In the genomic region with DNA sequence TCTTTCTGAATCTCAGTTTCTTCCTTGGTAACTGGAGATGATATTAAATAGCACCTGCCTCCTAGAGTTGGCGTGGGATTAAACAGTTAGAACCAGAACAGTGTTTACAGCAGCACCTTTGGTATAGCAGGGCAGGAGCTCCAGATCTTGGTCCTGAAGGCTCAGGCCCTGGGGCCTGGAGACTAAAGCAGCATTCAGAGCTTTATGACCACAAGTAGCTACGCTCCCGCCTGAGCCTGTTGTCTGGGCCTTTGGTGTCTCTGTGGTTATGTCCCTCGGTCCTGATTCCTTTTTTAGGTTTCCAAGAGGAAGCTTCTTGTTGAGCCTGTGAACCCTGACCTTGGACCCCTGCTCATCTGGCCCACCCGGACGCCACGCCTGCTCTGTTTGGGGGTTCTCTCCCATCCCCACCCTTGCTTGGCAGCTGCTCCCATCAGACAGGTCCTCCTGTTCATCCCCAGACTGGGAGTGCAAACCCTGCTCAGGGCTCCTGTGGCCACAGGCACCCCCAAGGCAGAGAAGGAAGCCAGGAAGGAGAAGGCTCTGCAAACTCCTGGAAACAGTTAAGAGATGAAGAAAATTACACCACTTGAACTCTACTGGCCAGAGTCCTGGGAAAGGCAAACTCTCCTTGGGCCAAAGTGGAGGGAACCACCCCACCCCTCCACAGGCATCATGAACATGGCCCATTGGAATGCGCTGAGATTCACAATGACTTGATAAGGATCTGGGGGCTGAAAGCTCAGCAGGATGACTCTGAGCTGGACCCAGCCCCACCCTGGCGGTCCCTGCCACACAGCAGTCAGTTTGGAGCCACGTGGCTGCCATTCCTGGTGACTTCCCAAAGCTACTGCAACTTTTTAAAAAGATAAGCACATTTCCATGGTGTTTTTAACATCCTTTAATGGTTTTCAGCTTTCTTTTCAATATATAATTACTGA, we compare ENCODE assay signal across 16 cellular contexts. TPM values are rescaled to one million over a fixed set of nuclear protein-coding genes. Genes with fewer than 3 reads are reported as not detected.
DNase-seq lines count a peak whose midpoint lies in the region; ATAC-seq and TF ChIP-seq lines count a peak whose summit lies in the region.
"Had no signal": no experiment of that assay in that cellular context is flagged by ENCODE, and none has a peak within 500 bp of the region (broad histone marks: within the 10 kb centered on the region; RNA-seq: fewer than 3 reads in every experiment).

No MANE protein-coding gene starts in this region.

- peak overlapping the region; percentile 59; the same call in 1 of the 2 replicates for H3K4me2 ChIP-seq in SK-N-SH
- H3K4me2 ChIP-seq: KMS-11 had no signal

- H3K9me3 ChIP-seq in SK-N-SH: no peaks in the 10 kb centered on the region
- no peaks in the 10 kb centered on the region for H3K9me3 ChIP-seq in vagina
- H3K9me3 ChIP-seq: heart left ventricle had no signal

- H3K9ac ChIP-seq in SK-N-SH: no peak overlapping the region
- H3K9ac ChIP-seq: KMS-11 had no signal

- intact Hi-C loops in vagina (cut with DNase I): loop anchor here (5.0 to 10.0 kb wide), 2 partner anchors 476 to 1184 kb away; a partner anchor contains a TSS
- intact Hi-C loops in natural killer cell (cut with micrococcal nuclease): no loop called here

- DNase-seq in SK-N-SH: no peak
- peak; percentile 59 for DNase-seq in amniotic epithelial cell (ENCODE audit: low read depth)
- peak; percentile 89 for DNase-seq in islet precursor cell
- peak; percentile 84 to 92 for DNase-seq in vagina (ENCODE audit: extremely low spot score in 2 of 2)
- DNase-seq in natural killer cell: no peak
- DNase-seq: activated naive CD4-positive, alpha-beta T cell; DND-41; SHP77 treated with DMSO at 0.1 percent for 48 hours had no signal

- H3F3A ChIP-seq in SK-N-SH (replicated peaks; ENCODE audit: insufficient read depth): peaks cover 3% of the 10 kb centered on the region

- no peak for TF ChIP-seq CTCF in SK-N-SH (IDR thresholded peaks at IDR 0.05)
- no peak for TF ChIP-seq CTCF in vagina (IDR thresholded peaks at IDR 0.05)
- TF ChIP-seq CTCF in natural killer cell (IDR thresholded peaks at IDR 0.05): no peak

- CTCF ChIA-PET in SK-N-SH (lab: Yijun Ruan, JAX): interaction anchor here (0.5 to 2.3 kb wide), 5 partner anchors 9 to 1190 kb away, joined by 3 to 8 read pairs (median 3); no protein-coding TSS in a partner anchor

- H3K4me1 ChIP-seq in SK-N-SH (ENCODE audit: control insufficient read depth in 1 of 2, insufficient read depth in 2 of 2, low read depth in 1 of 2, low read length in 1 of 2): peaks cover 12 to 19% of the 10 kb centered on the region in 2 experiments; a peak in 3 of 4 replicates
- H3K4me1 ChIP-seq in vagina: peaks cover 27% of the 10 kb centered on the region

- no peak overlapping the region for H3K27ac Mint-ChIP-seq in natural killer cell

- H3K27me3 Mint-ChIP-seq in natural killer cell (ENCODE audit: low read depth in 2 of 2): peaks cover 31 to 43% of the 10 kb centered on the region in 2 donors

- no peak overlapping the region for H3K4me3 ChIP-seq in SK-N-SH (ENCODE audit: low read depth in 2 of 2, low read length in 1 of 2)
- H3K4me3 ChIP-seq in vagina: no peak overlapping the region
- H3K4me3 ChIP-seq: heart left ventricle had no signal

- H3K9me3 Mint-ChIP-seq in natural killer cell: no peaks in the 10 kb centered on the region

- peaks cover 16% of the 10 kb centered on the region in 2 donors for H3K4me1 Mint-ChIP-seq in natural killer cell

- no peaks in the 10 kb centered on the region for H4K20me1 ChIP-seq in SK-N-SH (ENCODE audit: insufficient read depth)

- H3K27ac ChIP-seq in SK-N-SH (ENCODE audit: low read depth in 2 of 2, low read length in 1 of 2): peak overlapping the region in 1 of 2 experiments; percentile 66; a peak in 2 of 4 replicates
- H3K27ac ChIP-seq in vagina: peak overlapping the region; percentile 60
- H3K27ac ChIP-seq: 22Rv1, heart left ventricle, KMS-11 had no signal

- H3K79me2 ChIP-seq in SK-N-SH (ENCODE audit: insufficient read depth): no peaks in the 10 kb centered on the region

- no peak for TF ChIP-seq RAD21 in SK-N-SH (IDR thresholded peaks at IDR 0.05; ENCODE audit: low read length)

- H3K9me2 ChIP-seq in SK-N-SH: no peaks in the 10 kb centered on the region

- WGBS in SK-N-SH (ENCODE audit: low lambda C conversion rate): 48% methylated on average over 10 of the region's 10 CpGs

- H3K36me3 ChIP-seq in SK-N-SH (replicated peaks in 1 of 2; ENCODE audit: control insufficient read depth in 1 of 2, insufficient read depth in 2 of 2, low read length in 1 of 2) (no peaks in the 10 kb centered on the region), vagina (no peaks in the 10 kb centered on the region)
- H3K36me3 ChIP-seq: heart left ventricle had no signal

- ATAC-seq in SK-N-SH treated with all-trans-retinoic acid at 6 μM for 48 hours (no peak), natural killer cell (no peak), HG03139 (IDR thresholded peaks at IDR 0.05; ENCODE audit: unreplicated experiment) (no peak), GM21526 (IDR thresholded peaks at IDR 0.05; ENCODE audit: low FRiP score, unreplicated experiment) (no peak)
- ATAC-seq: heart left ventricle had no signal

- TF ChIP-seq POLR2A in vagina (IDR thresholded peaks at IDR 0.05): no peak

- H3K36me3 Mint-ChIP-seq in natural killer cell: no peaks in the 10 kb centered on the region

- POLR2A ChIA-PET in SK-N-SH (lab: Yijun Ruan, JAX): no interaction called here

- TF ChIP-seq EP300 in SK-N-SH (IDR thresholded peaks at IDR 0.05; ENCODE audit: borderline replicate concordance in 1 of 2, low read depth in 1 of 2, low read length in 1 of 2): 0 out of 4 replicates have a peak, but pooled peaks of 1 of the 2 experiments have one; percentile 13

- no peak overlapping the region for H3K4me3 Mint-ChIP-seq in natural killer cell

- H3K27me3 ChIP-seq in SK-N-SH (ENCODE audit: insufficient read depth) (peaks cover 7% of the 10 kb centered on the region; the same call in 1 of the 2 replicates), vagina (no peaks in the 10 kb centered on the region)

- no peak overlapping the region for H2AFZ ChIP-seq in SK-N-SH (ENCODE audit: low read depth)

TF ChIP-seq in SK-N-SH, 30 proteins besides CTCF, POLR2A, EP300 and RAD21 (continues in another document):
- TF ChIP-seq JUND (IDR thresholded peaks at IDR 0.05): peak; percentile 20; the same call in 1 of the 2 replicates
- TF ChIP-seq, protein P1, sequence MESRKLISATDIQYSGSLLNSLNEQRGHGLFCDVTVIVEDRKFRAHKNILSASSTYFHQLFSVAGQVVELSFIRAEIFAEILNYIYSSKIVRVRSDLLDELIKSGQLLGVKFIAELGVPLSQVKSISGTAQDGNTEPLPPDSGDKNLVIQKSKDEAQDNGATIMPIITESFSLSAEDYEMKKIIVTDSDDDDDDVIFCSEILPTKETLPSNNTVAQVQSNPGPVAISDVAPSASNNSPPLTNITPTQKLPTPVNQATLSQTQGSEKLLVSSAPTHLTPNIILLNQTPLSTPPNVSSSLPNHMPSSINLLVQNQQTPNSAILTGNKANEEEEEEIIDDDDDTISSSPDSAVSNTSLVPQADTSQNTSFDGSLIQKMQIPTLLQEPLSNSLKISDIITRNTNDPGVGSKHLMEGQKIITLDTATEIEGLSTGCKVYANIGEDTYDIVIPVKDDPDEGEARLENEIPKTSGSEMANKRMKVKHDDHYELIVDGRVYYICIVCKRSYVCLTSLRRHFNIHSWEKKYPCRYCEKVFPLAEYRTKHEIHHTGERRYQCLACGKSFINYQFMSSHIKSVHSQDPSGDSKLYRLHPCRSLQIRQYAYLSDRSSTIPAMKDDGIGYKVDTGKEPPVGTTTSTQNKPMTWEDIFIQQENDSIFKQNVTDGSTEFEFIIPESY (IDR thresholded peaks at IDR 0.05; ENCODE audit: borderline replicate concordance, low read depth): no peak
- 0 out of 2 replicates have a peak, but pooled peaks have one; percentile 10 for TF ChIP-seq NFIC (IDR thresholded peaks at IDR 0.05; ENCODE audit: borderline replicate concordance)
- TF ChIP-seq RCOR1 (IDR thresholded peaks at IDR 0.05; ENCODE audit: low read length): no peak
- no peak for TF ChIP-seq SIN3A (IDR thresholded peaks at IDR 0.05; ENCODE audit: borderline replicate concordance, low read depth, low read length)
- TF ChIP-seq TAF1 (IDR thresholded peaks at IDR 0.05; ENCODE audit: borderline replicate concordance, low read depth, low read length): no peak
- no peak for TF ChIP-seq POLR2AphosphoS5 (IDR thresholded peaks at IDR 0.05; ENCODE audit: low read depth, low read length)

TF ChIP-seq in SK-N-SH treated with all-trans-retinoic acid at 6 μM for 48 hours, 23 proteins besides CTCF, POLR2A, EP300 and RAD21 (continues in another document):
- TF ChIP-seq, protein P2, sequence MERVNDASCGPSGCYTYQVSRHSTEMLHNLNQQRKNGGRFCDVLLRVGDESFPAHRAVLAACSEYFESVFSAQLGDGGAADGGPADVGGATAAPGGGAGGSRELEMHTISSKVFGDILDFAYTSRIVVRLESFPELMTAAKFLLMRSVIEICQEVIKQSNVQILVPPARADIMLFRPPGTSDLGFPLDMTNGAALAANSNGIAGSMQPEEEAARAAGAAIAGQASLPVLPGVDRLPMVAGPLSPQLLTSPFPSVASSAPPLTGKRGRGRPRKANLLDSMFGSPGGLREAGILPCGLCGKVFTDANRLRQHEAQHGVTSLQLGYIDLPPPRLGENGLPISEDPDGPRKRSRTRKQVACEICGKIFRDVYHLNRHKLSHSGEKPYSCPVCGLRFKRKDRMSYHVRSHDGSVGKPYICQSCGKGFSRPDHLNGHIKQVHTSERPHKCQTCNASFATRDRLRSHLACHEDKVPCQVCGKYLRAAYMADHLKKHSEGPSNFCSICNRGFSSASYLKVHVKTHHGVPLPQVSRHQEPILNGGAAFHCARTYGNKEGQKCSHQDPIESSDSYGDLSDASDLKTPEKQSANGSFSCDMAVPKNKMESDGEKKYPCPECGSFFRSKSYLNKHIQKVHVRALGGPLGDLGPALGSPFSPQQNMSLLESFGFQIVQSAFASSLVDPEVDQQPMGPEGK (CRISPR knock-in tag; IDR thresholded peaks at IDR 0.05; ENCODE audit: borderline replicate concordance): no peak
- no peak for TF ChIP-seq ZFP30 (CRISPR knock-in tag; IDR thresholded peaks at IDR 0.05)
- TF ChIP-seq GLIS3 (CRISPR knock-in tag; IDR thresholded peaks at IDR 0.05): no peak
- TF ChIP-seq TCF4 (CRISPR knock-in tag; IDR thresholded peaks at IDR 0.05; ENCODE audit: borderline replicate concordance): no peak
- TF ChIP-seq BACH2 (CRISPR knock-in tag; IDR thresholded peaks at IDR 0.05; ENCODE audit: borderline replicate concordance): no peak

RNA-seq across cellular contexts. Expression of a gene that starts 50.1 kb away (rescaled TPM):
- not detected in 2 replicates for polyA plus RNA-seq in SK-N-SH (2012; rRNA removed)
- not detected in 2 replicates for polyA plus RNA-seq in SK-N-SH (2012; cell fraction: cytosol; rRNA removed)
- not detected in 2 replicates for polyA plus RNA-seq in SK-N-SH (2012; cell fraction: nucleus; rRNA removed)
- total RNA-seq in vagina (not detected), natural killer cell (not detected)
- total RNA-seq: dermis microvascular lymphatic vessel endothelial cell, mucosa of gallbladder had no signal
- polyA plus RNA-seq: heart left ventricle had no signal

Comparison
In these comparisons a context has a peak if more than half of its experiments do, and no peak if none do; other contexts are left out.
1. DNase-seq: peak in amniotic epithelial cell (single experiment), islet precursor cell (single experiment) and vagina (2 of 2); none in SK-N-SH (single experiment) and natural killer cell (single experiment).